Comparison of ENCODE assay signal across 15 cellular contexts in the genomic region with DNA sequence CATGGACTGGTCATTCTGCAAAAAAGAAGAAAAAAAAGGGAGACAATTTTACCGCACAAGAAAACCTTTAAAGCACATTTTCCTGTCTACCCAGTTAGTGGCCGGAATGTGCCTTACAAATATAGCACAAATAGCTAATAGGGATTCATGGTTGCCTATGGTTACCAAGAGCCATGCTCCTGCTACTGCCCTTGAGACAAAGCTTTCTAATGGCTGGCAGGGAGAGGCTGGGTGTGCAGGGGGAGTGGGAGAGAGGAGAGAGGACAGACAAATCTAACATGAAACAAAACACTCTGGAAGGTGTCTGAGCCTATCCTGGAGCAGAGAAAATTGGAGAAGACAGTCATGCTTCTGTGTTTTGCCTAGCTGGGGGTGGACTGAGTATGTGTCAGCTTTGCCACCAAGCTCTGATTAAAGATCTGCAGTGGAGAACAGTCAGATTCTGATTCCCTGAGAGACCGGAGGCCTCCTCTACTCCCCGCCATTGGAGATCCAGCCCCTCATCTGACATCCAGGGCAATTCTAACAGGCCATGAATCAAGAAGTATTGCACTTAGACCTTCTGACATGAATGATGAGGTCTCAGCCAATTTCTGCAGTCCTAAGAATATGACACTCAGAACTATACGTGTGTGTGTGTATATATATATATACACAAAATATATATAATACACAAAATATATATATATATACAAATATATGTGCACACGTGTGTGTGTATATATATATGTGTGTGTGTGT.
DNase-seq lines count a peak whose midpoint lies in the region; FAIRE-seq and TF ChIP-seq lines count a peak whose summit lies in the region.
"Had no signal": no experiment of that assay in that cellular context is flagged by ENCODE, and none has a peak within 500 bp of the region (broad histone marks: within the 10 kb centered on the region; RNA-seq: fewer than 3 reads in every experiment).

No MANE protein-coding gene starts in this region.

- no peaks in the 10 kb centered on the region for H3K36me3 ChIP-seq in prostate gland
- H3K36me3 ChIP-seq: BE2C, Peyer's patch had no signal

- no peak for TF ChIP-seq CTCF in AG04450 (IDR thresholded peaks at IDR 0.05; ENCODE audit: low read depth, low read length)
- TF ChIP-seq CTCF in neural crest cell (conservative IDR thresholded peaks at IDR 0.05), result peak; percentile 41
- TF ChIP-seq CTCF in prostate gland (IDR thresholded peaks at IDR 0.05), result no peak

- TF ChIP-seq POLR2A in prostate gland (IDR thresholded peaks at IDR 0.05) (no peak), GM12891 (IDR thresholded peaks at IDR 0.05; ENCODE audit: low read depth, low read length) (no peak)

- peaks cover 2% of the 10 kb centered on the region for H3K27me3 Mint-ChIP-seq in dendritic cell treated with granulocyte-macrophage colony-stimulating factor and Interleukin-4, amounts not matched to agents 40 ng/mL and 50 ng/mL, for 4 days
- H3K27me3 Mint-ChIP-seq in neural crest cell (ENCODE audit: low read depth), result no peaks in the 10 kb centered on the region

- H3K9me3 ChIP-seq in AG04450 (ENCODE audit: control insufficient read depth, insufficient read depth, low read length) (no peaks in the 10 kb centered on the region), prostate gland (no peaks in the 10 kb centered on the region)
- H3K9me3 ChIP-seq: BE2C had no signal

- H3K4me1 ChIP-seq in prostate gland (replicated peaks), result no peaks in the 10 kb centered on the region
- H3K4me1 ChIP-seq: BE2C had no signal

- no peaks in the 10 kb centered on the region for H3K36me3 Mint-ChIP-seq in dendritic cell treated with granulocyte-macrophage colony-stimulating factor and Interleukin-4, amounts not matched to agents 40 ng/mL and 50 ng/mL, for 4 days (ENCODE audit: low read depth)
- peaks cover 3% of the 10 kb centered on the region for H3K36me3 Mint-ChIP-seq in neural crest cell (ENCODE audit: low read depth)

- intact Hi-C loops in dendritic cell treated with granulocyte-macrophage colony-stimulating factor and Interleukin-4, amounts not matched to agents 40 ng/mL and 50 ng/mL, for 4 days (cut with micrococcal nuclease), result loop anchor here (10.0 kb wide), 1 partner anchor 147 kb away; a partner anchor contains a TSS
- intact Hi-C loops in prostate gland (cut with DNase I), result no loop called here

- H3K4me3 ChIP-seq in AG04450 (ENCODE audit: low read depth, low read length) (no peak overlapping the region), prostate gland (no peak overlapping the region)
- H3K4me3 ChIP-seq: Peyer's patch had no signal

- H3K27ac ChIP-seq in AG04450 (ENCODE audit: low read depth, low read length), result peak overlapping the region; percentile 74
- H3K27ac ChIP-seq in prostate gland, result no peak overlapping the region
- H3K27ac ChIP-seq: Peyer's patch had no signal

- POLR2A ChIA-PET in AG04450 (lab: Yijun Ruan, JAX), result interaction anchor here (0.7 to 1.4 kb wide), 2 partner anchors 10 to 79 kb away, joined by 3 to 7 read pairs; no protein-coding TSS in a partner anchor

- H3K27me3 ChIP-seq in AG04450 (ENCODE audit: control insufficient read depth, insufficient read depth, low read length) (no peaks in the 10 kb centered on the region), prostate gland (replicated peaks; ENCODE audit: insufficient read depth) (no peaks in the 10 kb centered on the region)
- H3K27me3 ChIP-seq: BE2C, Peyer's patch had no signal

- no peak overlapping the region for H3K4me3 Mint-ChIP-seq in dendritic cell treated with granulocyte-macrophage colony-stimulating factor and Interleukin-4, amounts not matched to agents 40 ng/mL and 50 ng/mL, for 4 days
- H3K4me3 Mint-ChIP-seq in neural crest cell, result peak overlapping the region; percentile 76
- H3K4me3 Mint-ChIP-seq: natural killer cell treated with Interleukin-12 subunit alpha and Interleukin-12 subunit beta and Interleukin-15 and Interleukin-18, amount 100 ng/mL, for 72 hours had no signal

- peak overlapping the region; percentile 31 for H3K27ac Mint-ChIP-seq in dendritic cell treated with granulocyte-macrophage colony-stimulating factor and Interleukin-4, amounts not matched to agents 40 ng/mL and 50 ng/mL, for 4 days
- H3K27ac Mint-ChIP-seq in neural crest cell (ENCODE audit: unreplicated experiment), result peak overlapping the region; percentile 96
- H3K27ac Mint-ChIP-seq: natural killer cell treated with Interleukin-12 subunit alpha and Interleukin-12 subunit beta and Interleukin-15 and Interleukin-18, amount 100 ng/mL, for 72 hours had no signal

- CTCF ChIA-PET in AG04450 (lab: Charles Lee), result interaction anchor here (0.6 to 1.2 kb wide), 4 partner anchors 18 to 209 kb away, joined by 3 to 4 read pairs (median 3); no protein-coding TSS in a partner anchor

- peaks cover 9% of the 10 kb centered on the region for H3K9me3 Mint-ChIP-seq in dendritic cell treated with granulocyte-macrophage colony-stimulating factor and Interleukin-4, amounts not matched to agents 40 ng/mL and 50 ng/mL, for 4 days
- no peaks in the 10 kb centered on the region for H3K9me3 Mint-ChIP-seq in neural crest cell
- H3K9me3 Mint-ChIP-seq: natural killer cell treated with Interleukin-12 subunit alpha and Interleukin-12 subunit beta and Interleukin-15 and Interleukin-18, amount 100 ng/mL, for 72 hours had no signal

- H3K4me1 Mint-ChIP-seq in dendritic cell treated with granulocyte-macrophage colony-stimulating factor and Interleukin-4, amounts not matched to agents 40 ng/mL and 50 ng/mL, for 4 days (ENCODE audit: low read depth), result peaks cover 32% of the 10 kb centered on the region
- peaks cover 24% of the 10 kb centered on the region for H3K4me1 Mint-ChIP-seq in neural crest cell

- no peak for DNase-seq in AG04450 (ENCODE audit: low read depth, low spot score)
- DNase-seq in NCI-H69 (lab: John Stamatoyannopoulos, UW), result peak; percentile 16
- DNase-seq in neural crest cell (ENCODE audit: low read depth, low spot score), result peak; percentile 22
- no peak for DNase-seq in NCI-H2029 treated with DMSO at 0.1 percent for 48 hours (lab: John Stamatoyannopoulos, UW)
- no peak for DNase-seq in NCI-H2081 treated with DMSO at 0.1 percent for 48 hours (lab: John Stamatoyannopoulos, UW)
- no peak for DNase-seq in prostate gland (ENCODE audit: low spot score)
- DNase-seq in GM12891 (ENCODE audit: insufficient read length, low spot score), result no peak
- DNase-seq: BE2C, dermis blood vessel endothelial cell, immature natural killer cell, NCI-H2107, Peyer's patch had no signal

- 79% methylated on average over 6 of the region's 6 CpGs for WGBS in prostate gland

- FAIRE-seq in GM12891 (lab: Jason Lieb, UNC), result no peak
- FAIRE-seq: GM18507 had no signal

TF ChIP-seq in GM12891, 5 proteins besides CTCF, POLR2A, EP300 and RAD21:
- TF ChIP-seq PAX5 (IDR thresholded peaks at IDR 0.05; ENCODE audit: insufficient read depth, low read length, severe bottlenecking), result no peak
- TF ChIP-seq POU2F2 (IDR thresholded peaks at IDR 0.05; ENCODE audit: low read depth, low read length), result no peak
- no peak for TF ChIP-seq TAF1 (IDR thresholded peaks at IDR 0.05; ENCODE audit: low read depth, low read length)
- no peak for TF ChIP-seq SPI1 (IDR thresholded peaks at IDR 0.05; ENCODE audit: low read depth, low read length)
- TF ChIP-seq POLR2AphosphoS5 (IDR thresholded peaks at IDR 0.05; ENCODE audit: low read depth, low read length), result no peak
TF ChIP-seq in GM12891: peak in this region for 0.

Comparison
In these comparisons a context has a peak if more than half of its experiments do, and no peak if none do; other contexts are left out.
1. DNase-seq: peak in NCI-H69 (single experiment) and neural crest cell (single experiment); none in AG04450 (single experiment), NCI-H2029 treated with DMSO at 0.1 percent for 48 hours (single experiment), NCI-H2081 treated with DMSO at 0.1 percent for 48 hours (single experiment), prostate gland (single experiment) and GM12891 (single experiment).